ENCODE assay signal across 3 cellular contexts in genomic region chr16:67914758-67915622, GRCh38.
TF ChIP-seq lines count a peak whose summit lies in the region.

No MANE protein-coding gene starts in this region.

TF ChIP-seq in SK-N-SH, 30 proteins besides CTCF, POLR2A, EP300 and RAD21 (continued from another document and continues in another):
- TF ChIP-seq PBX3 (IDR thresholded peaks at IDR 0.05), result no peak
- TF ChIP-seq JUND (IDR thresholded peaks at IDR 0.05), result no peak
- no peak for TF ChIP-seq SIN3A (IDR thresholded peaks at IDR 0.05; ENCODE audit: borderline replicate concordance, low read depth, low read length)
- TF ChIP-seq ZBTB33 (IDR thresholded peaks at IDR 0.05; ENCODE audit: borderline replicate concordance, low read depth), result no peak
- no peak for TF ChIP-seq YY1 (IDR thresholded peaks at IDR 0.05; ENCODE audit: low read depth)
- no peak for TF ChIP-seq MXI1 (IDR thresholded peaks at IDR 0.05; ENCODE audit: low read depth, low read length)
- TF ChIP-seq FOXJ3 (CRISPR knock-in tag; IDR thresholded peaks at IDR 0.05), result no peak
- TF ChIP-seq NFIC (IDR thresholded peaks at IDR 0.05; ENCODE audit: borderline replicate concordance), result no peak
- TF ChIP-seq MEF2A (IDR thresholded peaks at IDR 0.05; ENCODE audit: borderline replicate concordance, low read depth), result no peak
- TF ChIP-seq FOXM1 (IDR thresholded peaks at IDR 0.05; ENCODE audit: low read depth), result no peak
- TF ChIP-seq USF2 (IDR thresholded peaks at IDR 0.05; ENCODE audit: borderline replicate concordance, low read depth, low read length), result no peak
- TF ChIP-seq RXRA (IDR thresholded peaks at IDR 0.05; ENCODE audit: borderline replicate concordance, low read depth), result no peak
- no peak for TF ChIP-seq TAF1 (IDR thresholded peaks at IDR 0.05; ENCODE audit: borderline replicate concordance, low read depth, low read length)
- TF ChIP-seq EZH2phosphoT487 (IDR thresholded peaks at IDR 0.05; ENCODE audit: borderline replicate concordance, low read depth), result no peak
- TF ChIP-seq GATA2 (CRISPR knock-in tag; IDR thresholded peaks at IDR 0.05), result peak; percentile 81
- TF ChIP-seq ELF1 (IDR thresholded peaks at IDR 0.05), result no peak
- no peak for TF ChIP-seq GABPA (IDR thresholded peaks at IDR 0.05; ENCODE audit: low read depth)
- TF ChIP-seq POLR2AphosphoS5 (IDR thresholded peaks at IDR 0.05; ENCODE audit: low read depth, low read length), result no peak

TF ChIP-seq in SK-N-SH treated with all-trans-retinoic acid at 6 μM for 48 hours, 23 proteins besides CTCF, POLR2A, EP300 and RAD21 (continued from another document):
- TF ChIP-seq PATZ1 (CRISPR knock-in tag; IDR thresholded peaks at IDR 0.05; ENCODE audit: borderline replicate concordance) (no peak), TOX (CRISPR knock-in tag; IDR thresholded peaks at IDR 0.05; ENCODE audit: borderline replicate concordance) (no peak), ZNF8 (CRISPR knock-in tag; IDR thresholded peaks at IDR 0.05) (no peak), BACH2 (CRISPR knock-in tag; IDR thresholded peaks at IDR 0.05; ENCODE audit: borderline replicate concordance) (no peak), ISL1 (CRISPR knock-in tag; IDR thresholded peaks at IDR 0.05) (no peak), ZNF565 (CRISPR knock-in tag; conservative IDR thresholded peaks at IDR 0.05; ENCODE audit: low read depth) (no peak), CREB5 (CRISPR knock-in tag; IDR thresholded peaks at IDR 0.05; ENCODE audit: low read depth) (no peak), ESRRG (CRISPR knock-in tag; IDR thresholded peaks at IDR 0.05) (no peak), ARNTL (CRISPR knock-in tag; IDR thresholded peaks at IDR 0.05; ENCODE audit: borderline replicate concordance, low read depth) (no peak), ZFP30 (CRISPR knock-in tag; IDR thresholded peaks at IDR 0.05) (no peak), ZNF70 (CRISPR knock-in tag; IDR thresholded peaks at IDR 0.05) (no peak)

TF ChIP-seq in liver, 16 proteins besides CTCF, POLR2A, EP300 and RAD21 (continued from another document):
- TF ChIP-seq RXRA (IDR thresholded peaks at IDR 0.05) (peak; percentile 60 to 81), HNF4G (IDR thresholded peaks at IDR 0.05) (no peak), FOXA2 (IDR thresholded peaks at IDR 0.05) (no peak), YY1 (IDR thresholded peaks at IDR 0.05) (no peak), HNF4A (conservative IDR thresholded peaks at IDR 0.05) (peak; percentile 33 to 51), SP1 (IDR thresholded peaks at IDR 0.05) (peak; percentile 56), FOXA1 (IDR thresholded peaks at IDR 0.05) (no peak)
